ENCODE assay signal across 1 cellular context in genomic region chr11:94652735-94653284, GRCh38.
TF ChIP-seq lines count a peak whose summit lies in the region.

No MANE protein-coding gene starts in this region.

TF ChIP-seq in H1, 55 proteins besides CTCF, POLR2A, EP300 and RAD21:
- no peak for TF ChIP-seq HDAC6 (IDR thresholded peaks at IDR 0.05; ENCODE audit: low read depth, low read length)
- TF ChIP-seq POLR2AphosphoS5 (IDR thresholded peaks at IDR 0.05; ENCODE audit: low read depth, low read length) = 0 out of 2 replicates have a peak, but pooled peaks have one; percentile 33
TF ChIP-seq in H1: peak in this region for 1.
